Comparison of ENCODE assay signal across 10 cellular contexts in the genomic region with DNA sequence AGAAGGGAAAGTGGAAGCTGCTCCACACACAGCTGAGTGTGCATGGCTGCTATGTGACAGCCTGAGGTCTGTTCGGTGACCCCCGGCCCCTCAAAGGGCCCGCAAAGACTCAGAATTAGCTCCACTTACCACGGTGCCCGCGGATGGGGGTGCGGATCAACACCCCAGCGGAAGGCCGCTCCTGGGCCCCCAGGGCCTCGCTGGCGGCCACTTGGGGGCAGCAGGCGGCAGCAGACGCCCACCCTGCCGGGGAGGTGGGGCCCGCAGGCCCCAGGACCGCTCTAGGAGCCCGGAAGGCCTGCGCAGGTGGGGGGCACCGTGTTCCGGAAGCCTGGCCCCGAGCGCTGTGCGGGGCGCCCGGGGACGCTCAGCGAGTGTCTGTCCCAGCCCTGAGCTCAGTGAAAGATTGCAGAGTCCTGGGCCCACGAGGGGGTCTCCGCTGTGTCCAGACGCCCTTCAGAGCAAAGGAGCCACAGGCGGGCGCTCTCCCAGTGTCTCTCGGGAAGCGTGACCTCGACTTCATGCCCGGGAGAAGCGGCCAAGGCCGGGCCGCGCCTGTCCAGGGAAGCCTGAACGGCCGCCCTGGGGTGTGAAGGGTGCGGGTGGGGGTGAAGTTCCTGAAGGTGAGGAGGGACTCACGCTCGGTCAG.
A peak's percentile ranks its signal among the peaks of the same experiment; 100 is the strongest.
DNase-seq lines count a peak whose midpoint lies in the region; ATAC-seq and TF ChIP-seq lines count a peak whose summit lies in the region.
"Had no signal": no experiment of that assay in that cellular context is flagged by ENCODE, and none has a peak within 500 bp of the region (broad histone marks: within the 10 kb centered on the region; RNA-seq: fewer than 3 reads in every experiment).

No MANE protein-coding gene starts in this region.

- H3K27me3 ChIP-seq in heart right ventricle (no peaks in the 10 kb centered on the region), psoas muscle (ENCODE audit: insufficient read depth in 3 of 3, low read length in 2 of 3) (no peaks in the 10 kb centered on the region), Karpas-422 (ENCODE audit: low read length) (no peaks in the 10 kb centered on the region)
- H3K27me3 ChIP-seq: SJSA1 had no signal

- no peaks in the 10 kb centered on the region for H3K9me2 ChIP-seq in Karpas-422 (replicated peaks; ENCODE audit: insufficient read depth, low read length)

- ATAC-seq in heart right ventricle (peak; percentile 68 to 87 (median 82)), psoas muscle (peak in 3 of 4 donors; percentile 50 to 64 (median 53)), GM18502 (IDR thresholded peaks at IDR 0.05; ENCODE audit: poor library complexity, unreplicated experiment) (no peak)

- H4K20me1 ChIP-seq in Karpas-422 (ENCODE audit: insufficient read depth, low read depth, low read length), result no peaks in the 10 kb centered on the region

- no peaks in the 10 kb centered on the region for H3K79me2 ChIP-seq in Karpas-422 (ENCODE audit: low read length)

- H3K9me3 ChIP-seq in heart right ventricle (no peaks in the 10 kb centered on the region), psoas muscle (no peaks in the 10 kb centered on the region), Karpas-422 (ENCODE audit: low read length) (no peaks in the 10 kb centered on the region)
- H3K9me3 ChIP-seq: SJSA1 had no signal

- no peaks in the 10 kb centered on the region for H3K36me3 ChIP-seq in heart right ventricle
- H3K36me3 ChIP-seq in psoas muscle (ENCODE audit: insufficient read depth in 1 of 2, low read depth in 1 of 2), result no peaks in the 10 kb centered on the region
- H3K36me3 ChIP-seq in Karpas-422 (ENCODE audit: insufficient read depth, low read length), result no peaks in the 10 kb centered on the region
- H3K36me3 ChIP-seq: SJSA1 had no signal

- intact Hi-C loops in heart right ventricle (cut with DNase I) (loop anchor here in 3 of 10 donors (5.0 to 10.0 kb wide), 3 partner anchors 412 to 485 kb away; no protein-coding TSS in a partner anchor), psoas muscle (cut with DNase I) (no loop called here)

- no peak overlapping the region for H3K4me2 ChIP-seq in Karpas-422 (ENCODE audit: low read depth, low read length, poor library complexity, severe bottlenecking)

- H3K4me3 ChIP-seq in heart right ventricle (peak overlapping the region in 9 of 10 donors; percentile 13 to 50 (median 38)), psoas muscle (peak overlapping the region; percentile 53), Karpas-422 (ENCODE audit: low read length) (no peak overlapping the region)
- H3K4me3 ChIP-seq: SJSA1 had no signal

- no peak overlapping the region for H2AFZ ChIP-seq in Karpas-422 (ENCODE audit: low read length)

- DNase-seq in CD1c-positive myeloid dendritic cell (ENCODE audit: extremely low spot score), result peak; percentile 28
- peak; percentile 82 for DNase-seq in activated CD8-positive, alpha-beta memory T cell treated with anti-CD3 and anti-CD28 coated beads for 24 hours
- peak in 1 of 2 donors; percentile 45 for DNase-seq in heart right ventricle
- no peak for DNase-seq in psoas muscle
- DNase-seq in SHP77 (lab: John Stamatoyannopoulos, UW), result no peak
- no peak for DNase-seq in Karpas-422
- no peak for DNase-seq in foreskin melanocyte
- DNase-seq: EL had no signal

- H3K27ac ChIP-seq in heart right ventricle, result peak overlapping the region in 6 of 10 donors; percentile 14 to 75 (median 54)
- H3K27ac ChIP-seq in psoas muscle, result no peak overlapping the region
- H3K27ac ChIP-seq in Karpas-422 (ENCODE audit: low read length), result no peak overlapping the region
- H3K27ac ChIP-seq: SJSA1 had no signal

- peak; percentile 39 to 73 (median 60) for TF ChIP-seq CTCF in heart right ventricle (IDR thresholded peaks at IDR 0.05)
- peak; percentile 28 for TF ChIP-seq CTCF in psoas muscle (IDR thresholded peaks at IDR 0.05)

- H3K4me1 ChIP-seq in heart right ventricle (peaks cover 0 to 21% (median 13%) of the 10 kb centered on the region in 9 donors), psoas muscle (no peaks in the 10 kb centered on the region), Karpas-422 (ENCODE audit: low read length) (no peaks in the 10 kb centered on the region)
- H3K4me1 ChIP-seq: SJSA1 had no signal

- H3K9ac ChIP-seq in Karpas-422 (ENCODE audit: low read length), result no peak overlapping the region

- 25 to 28% methylated on average over 43 to 45 of the region's 45 CpGs for WGBS in heart right ventricle, 2 donors
- WGBS in psoas muscle, 3 donors, result 19 to 29% (median 23%) methylated on average over 43 to 45 of the region's 45 CpGs

Comparison
In these comparisons a context has a peak if more than half of its experiments do, and no peak if none do; other contexts are left out.
1. DNase-seq: peak in CD1c-positive myeloid dendritic cell (single experiment) and activated CD8-positive, alpha-beta memory T cell treated with anti-CD3 and anti-CD28 coated beads for 24 hours (single experiment); none in psoas muscle (0 of 2), SHP77 (0 of 2), Karpas-422 (single experiment) and foreskin melanocyte (single experiment).
2. H3K27ac ChIP-seq: peak in heart right ventricle (6 of 10); none in psoas muscle (single experiment) and Karpas-422 (single experiment).